8 cellular contexts compared by ENCODE assay signal in the genomic region with DNA sequence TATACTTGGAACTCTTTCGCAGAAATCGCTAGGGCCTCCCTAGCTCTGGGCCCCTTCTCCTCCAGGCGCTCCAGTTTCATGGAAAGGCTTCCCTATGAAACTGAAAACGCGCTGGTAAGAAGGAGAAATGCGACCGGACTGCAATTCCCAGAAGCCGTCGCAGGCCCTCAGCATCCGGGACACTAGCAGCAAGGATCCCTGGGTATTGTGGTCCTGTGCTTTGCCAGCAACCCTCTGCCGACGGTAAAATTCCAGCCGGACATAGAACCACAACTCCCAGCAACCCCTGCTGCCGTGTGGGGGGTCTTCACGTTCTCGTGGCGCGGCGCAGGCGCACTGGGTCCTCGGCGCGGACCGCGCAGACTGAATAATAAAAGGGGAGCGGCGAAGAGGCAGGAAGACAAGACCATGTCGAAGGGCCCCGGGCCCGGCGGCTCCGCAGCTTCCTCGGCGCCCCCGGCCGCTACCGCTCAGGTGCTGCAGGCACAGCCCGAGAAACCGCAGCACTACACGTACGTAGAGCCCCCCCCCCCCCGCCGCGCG. TPM values are rescaled to one million over a fixed set of nuclear protein-coding genes. Genes with fewer than 3 reads are reported as not detected.
DNase-seq lines count a peak whose midpoint lies in the region; ATAC-seq and TF ChIP-seq lines count a peak whose summit lies in the region.

TSS of gene UNK (plus strand) at position 334 of the 543 bp plus-strand sequence. CDS start at position 409, 75 bp downstream.

- TF ChIP-seq CTCF in ascending aorta (IDR thresholded peaks at IDR 0.05) (no peak), right atrium auricular region (IDR thresholded peaks at IDR 0.05) (peak in 1 of 2 donors; percentile 14), prostate gland (IDR thresholded peaks at IDR 0.05) (peak in 2 of 4 experiments; percentile 15 to 58), upper lobe of right lung (IDR thresholded peaks at IDR 0.05) (no peak)

- H3K27me3 ChIP-seq in ascending aorta = no peaks in the 10 kb centered on the region
- no peaks in the 10 kb centered on the region for H3K27me3 ChIP-seq in right atrium auricular region
- H3K27me3 ChIP-seq in prostate gland (replicated peaks; ENCODE audit: insufficient read depth) = no peaks in the 10 kb centered on the region
- no peaks in the 10 kb centered on the region for H3K27me3 ChIP-seq in upper lobe of right lung

- H3K4me1 ChIP-seq in ascending aorta (peaks cover 4 to 33% of the 10 kb centered on the region in 2 donors), right atrium auricular region (peaks cover 0 to 40% of the 10 kb centered on the region in 2 donors), prostate gland (replicated peaks) (peaks cover 15% of the 10 kb centered on the region), upper lobe of right lung (peaks cover 29% of the 10 kb centered on the region)

- intact Hi-C loops in ascending aorta (cut with DNase I) = loop anchor here (1.0 to 2.0 kb wide), 4 partner anchors 42 to 112 kb away; partner anchors contain the start of genes TRIM47, TRIM65 and WBP2
- intact Hi-C loops in prostate gland (cut with DNase I) = loop anchor here (2.0 to 5.0 kb wide), 3 partner anchors 70 to 113 kb away; partner anchors contain the start of genes TRIM47, TRIM65 and WBP2
- intact Hi-C loops in upper lobe of right lung (cut with DNase I) = no loop called here

- peak within 1 kb of the TSS; percentile 99 for H3K27ac ChIP-seq in ascending aorta
- peak within 1 kb of the TSS; percentile 100 for H3K27ac ChIP-seq in right atrium auricular region
- peak within 1 kb of the TSS; percentile 98 to 99 for H3K27ac ChIP-seq in prostate gland
- H3K27ac ChIP-seq in upper lobe of right lung = peak within 1 kb of the TSS; percentile 96

- ATAC-seq in GM18502 (IDR thresholded peaks at IDR 0.05; ENCODE audit: poor library complexity, unreplicated experiment) = peak; percentile 62
- peak; percentile 45 for ATAC-seq in HG03039 (IDR thresholded peaks at IDR 0.05; ENCODE audit: unreplicated experiment)
- ATAC-seq in upper lobe of right lung = peak; percentile 92

- TF ChIP-seq POLR2A in prostate gland (IDR thresholded peaks at IDR 0.05) = peak; percentile 65

- H3K9me3 ChIP-seq in ascending aorta = no peaks in the 10 kb centered on the region
- no peaks in the 10 kb centered on the region for H3K9me3 ChIP-seq in right atrium auricular region
- no peaks in the 10 kb centered on the region for H3K9me3 ChIP-seq in prostate gland
- no peaks in the 10 kb centered on the region for H3K9me3 ChIP-seq in upper lobe of right lung

- H3K36me3 ChIP-seq in ascending aorta (no peaks in the 10 kb centered on the region), right atrium auricular region (no peaks in the 10 kb centered on the region), prostate gland (no peaks in the 10 kb centered on the region), upper lobe of right lung (no peaks in the 10 kb centered on the region)

- under 1% methylated on average over 37 of the region's 45 CpGs for WGBS in prostate gland

- DNase-seq in NCI-H2081 (lab: John Stamatoyannopoulos, UW) (peak; percentile 99 to 100), T-helper 9 cell (peak; percentile 87), ascending aorta (ENCODE audit: low spot score in 2 of 2) (peak; percentile 94 to 99), right atrium auricular region (ENCODE audit: low spot score) (peak; percentile 99), prostate gland (ENCODE audit: low spot score) (peak; percentile 98), upper lobe of right lung (peak; percentile 97)

- H3K4me3 ChIP-seq in ascending aorta = peak within 1 kb of the TSS; percentile 72 to 73
- H3K4me3 ChIP-seq in right atrium auricular region = peak within 1 kb of the TSS; percentile 71 to 79
- H3K4me3 ChIP-seq in prostate gland = peak within 1 kb of the TSS; percentile 57 to 66
- H3K4me3 ChIP-seq in upper lobe of right lung = peak within 1 kb of the TSS; percentile 59

RNA-seq across cellular contexts. Expression of gene UNK, which starts in this region (rescaled TPM):
- total RNA-seq in ascending aorta = 73.9 TPM
- total RNA-seq in right atrium auricular region = 10 to 100 TPM; 18.8 to 25.3 TPM
- total RNA-seq in prostate gland = 10 to 100 TPM; 68.9 to 72.5 TPM
- total RNA-seq in upper lobe of right lung = 27.1 TPM

Comparison
In these comparisons a context has a peak if more than half of its experiments do, and no peak if none do; other contexts are left out.
1. Peak in every context shown above with its lines: DNase-seq, ATAC-seq, H3K4me3 ChIP-seq and H3K27ac ChIP-seq.